Comparison of ENCODE assay signal across 1 cellular context in the genomic region with DNA sequence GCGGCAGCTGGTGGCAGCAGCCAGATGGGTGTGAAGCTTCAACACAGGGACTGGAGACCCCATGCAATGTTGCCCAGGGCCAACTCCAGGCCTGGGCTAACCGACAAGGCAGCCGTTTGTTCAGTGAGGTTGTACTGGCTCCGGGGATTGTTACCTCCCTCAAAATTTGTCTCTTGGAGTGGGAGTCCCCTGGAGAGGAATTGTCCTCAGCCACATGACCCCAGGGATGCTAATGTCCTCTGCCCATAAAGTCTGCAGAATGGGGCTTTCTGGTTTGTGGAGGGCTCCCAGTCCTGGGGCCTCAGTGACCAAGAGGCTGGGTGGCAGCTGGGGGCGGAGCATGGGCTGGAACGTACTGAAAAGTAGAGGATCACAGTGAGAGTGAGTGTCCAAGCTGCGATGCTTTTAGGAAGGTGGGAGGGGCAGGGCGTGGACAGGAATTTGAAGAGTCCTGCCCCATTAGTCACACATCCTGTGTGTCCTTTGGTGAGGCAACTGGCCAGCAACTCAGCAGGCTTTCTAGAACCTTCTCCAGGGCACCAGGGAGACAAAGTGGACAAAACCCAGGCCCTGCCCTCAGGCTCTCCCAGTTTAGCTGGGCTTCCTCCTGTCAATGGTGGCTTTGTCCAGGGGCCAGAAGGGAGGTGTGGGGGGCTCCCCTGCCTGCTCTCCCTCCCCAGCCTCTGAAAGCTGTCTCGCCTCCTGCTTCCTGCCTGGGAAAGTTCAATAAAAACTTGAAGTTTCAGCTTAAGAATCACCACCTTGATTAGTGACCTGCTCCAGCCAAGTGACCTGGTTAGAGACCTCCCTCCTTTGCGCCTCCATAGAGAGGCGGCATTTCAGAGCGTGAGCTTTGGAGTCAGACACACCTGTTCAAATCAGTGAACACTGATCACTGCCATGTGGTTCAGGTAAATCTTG.
TF ChIP-seq lines count a peak whose summit lies in the region.

No MANE protein-coding gene starts in this region.

TF ChIP-seq in K562, 482 proteins besides CTCF, POLR2A, EP300 and RAD21 (continued from another document):
- TF ChIP-seq, protein P1, sequence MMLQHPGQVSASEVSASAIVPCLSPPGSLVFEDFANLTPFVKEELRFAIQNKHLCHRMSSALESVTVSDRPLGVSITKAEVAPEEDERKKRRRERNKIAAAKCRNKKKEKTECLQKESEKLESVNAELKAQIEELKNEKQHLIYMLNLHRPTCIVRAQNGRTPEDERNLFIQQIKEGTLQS (IDR thresholded peaks at IDR 0.05), result peak; percentile 37; the same call in 1 of the 2 replicates
- TF ChIP-seq, protein P1 (CRISPR knock-in tag; conservative IDR thresholded peaks at IDR 0.05), result no peak
- TF ChIP-seq HDAC3 (IDR thresholded peaks at IDR 0.05; ENCODE audit: borderline replicate concordance, partially characterized antibody), result no peak
- peak; percentile 85 for TF ChIP-seq FOSL1 (tag; conservative IDR thresholded peaks at IDR 0.05)
- peak; percentile 51; the same call in 1 of the 2 replicates for TF ChIP-seq POLR2H (tag; IDR thresholded peaks at IDR 0.05; ENCODE audit: low read depth)
- TF ChIP-seq, protein P2, sequence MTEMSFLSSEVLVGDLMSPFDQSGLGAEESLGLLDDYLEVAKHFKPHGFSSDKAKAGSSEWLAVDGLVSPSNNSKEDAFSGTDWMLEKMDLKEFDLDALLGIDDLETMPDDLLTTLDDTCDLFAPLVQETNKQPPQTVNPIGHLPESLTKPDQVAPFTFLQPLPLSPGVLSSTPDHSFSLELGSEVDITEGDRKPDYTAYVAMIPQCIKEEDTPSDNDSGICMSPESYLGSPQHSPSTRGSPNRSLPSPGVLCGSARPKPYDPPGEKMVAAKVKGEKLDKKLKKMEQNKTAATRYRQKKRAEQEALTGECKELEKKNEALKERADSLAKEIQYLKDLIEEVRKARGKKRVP (CRISPR knock-in tag; IDR thresholded peaks at IDR 0.05), result peak; percentile 59; the same call in 1 of the 2 replicates
- TF ChIP-seq JUN (IDR thresholded peaks at IDR 0.05; ENCODE audit: borderline replicate concordance, low read depth, low read length), result peak; percentile 56; the same call in 1 of the 2 replicates
- no peak for TF ChIP-seq JUN (CRISPR knock-in tag; IDR thresholded peaks at IDR 0.05; ENCODE audit: borderline replicate concordance)
- 0 out of 2 replicates have a peak, but pooled peaks have one; percentile 22 for TF ChIP-seq RBFOX2 (IDR thresholded peaks at IDR 0.05; ENCODE audit: low read depth, low read length)
- TF ChIP-seq L3MBTL2 (IDR thresholded peaks at IDR 0.05), result 0 out of 2 replicates have a peak, but pooled peaks have one; percentile 24
